8 cellular contexts compared by ENCODE assay signal in the genomic region with DNA sequence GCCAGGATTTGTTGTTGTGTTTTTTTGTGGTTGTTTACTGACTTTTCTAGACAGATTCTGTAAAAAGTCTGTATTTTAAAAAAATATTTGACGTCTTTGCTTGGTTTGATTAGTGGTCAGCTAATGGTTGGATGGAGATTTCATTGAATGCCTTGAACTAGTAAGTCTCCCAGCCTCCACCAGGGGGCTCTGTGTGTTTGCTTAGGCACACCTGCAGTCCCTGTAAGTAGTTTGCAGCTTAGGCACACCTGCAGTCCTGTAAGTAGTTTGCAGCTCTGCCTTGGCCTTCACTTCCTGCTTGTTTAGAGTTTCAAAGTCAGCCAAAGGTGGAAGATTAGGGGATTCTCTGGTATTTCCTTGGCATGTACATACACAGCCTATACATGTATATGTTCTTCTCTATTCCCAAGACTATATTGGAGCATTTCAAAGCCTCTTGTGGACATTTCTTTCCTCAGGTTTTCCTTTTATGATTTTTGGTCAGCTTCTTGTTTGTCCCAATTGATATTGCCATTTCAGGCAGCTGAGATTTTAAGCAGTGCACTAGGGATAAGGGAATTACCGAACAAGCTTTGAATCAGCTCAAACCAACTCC.
DNase-seq lines count a peak whose midpoint lies in the region; ATAC-seq and TF ChIP-seq lines count a peak whose summit lies in the region.

No MANE protein-coding gene starts in this region.

- H3K9me3 ChIP-seq in fibroblast of lung (ENCODE audit: control insufficient read depth, insufficient read depth, low read depth, low read length) (no peaks in the 10 kb centered on the region), aorta (ENCODE audit: control insufficient read depth, low read length) (no peaks in the 10 kb centered on the region)

- intact Hi-C loops in aorta (cut with DNase I), result no loop called here

- WGBS in aorta, 2 donors, result 87 to 91% methylated on average over 2 of the region's 2 CpGs

- H3K9ac ChIP-seq in fibroblast of lung (ENCODE audit: insufficient read depth, low read length), result no peak overlapping the region

- TF ChIP-seq CTCF in fibroblast of lung (conservative IDR thresholded peaks at IDR 0.05 in 1 of 2, IDR thresholded peaks at IDR 0.05 in 1 of 2; ENCODE audit: low read depth in 1 of 2, low read length in 2 of 2) (peak; percentile 48 to 77), omental fat pad (IDR thresholded peaks at IDR 0.05) (no peak)

- no peak overlapping the region for H3K4me2 ChIP-seq in fibroblast of lung (ENCODE audit: extremely low read depth, insufficient read depth, low read length)

- ATAC-seq in GM18870 (IDR thresholded peaks at IDR 0.05; ENCODE audit: unreplicated experiment) (peak; percentile 92), HG03066 (IDR thresholded peaks at IDR 0.05; ENCODE audit: low read depth, unreplicated experiment) (peak; percentile 93), omental fat pad (ENCODE audit: low FRiP score) (no peak), aorta (ENCODE audit: low FRiP score) (no peak)

- H3K4me1 ChIP-seq in fibroblast of lung (ENCODE audit: control insufficient read depth, extremely low read depth, insufficient read depth, low read length) (peaks cover 2% of the 10 kb centered on the region), aorta (ENCODE audit: control insufficient read depth in 1 of 2, insufficient read depth in 2 of 2, low read length in 2 of 2) (peaks cover 6 to 9% of the 10 kb centered on the region in 2 donors)

- H4K20me1 ChIP-seq in fibroblast of lung (ENCODE audit: control insufficient read depth, extremely low read depth, insufficient read depth, low read length), result no peaks in the 10 kb centered on the region

- H3K36me3 ChIP-seq in fibroblast of lung (ENCODE audit: control insufficient read depth, insufficient read depth, low read length) (no peaks in the 10 kb centered on the region), aorta (ENCODE audit: control insufficient read depth in 1 of 2, insufficient read depth in 2 of 2, low read length in 1 of 2) (no peaks in the 10 kb centered on the region)

- H3K4me3 ChIP-seq in fibroblast of lung (replicated peaks in 1 of 4; ENCODE audit: control extremely low read depth in 1 of 4, insufficient read depth in 1 of 4, low read depth in 3 of 4, low read length in 4 of 4) (no peak overlapping the region), aorta (ENCODE audit: low read length in 2 of 2) (no peak overlapping the region)

- H3K27me3 ChIP-seq in fibroblast of lung (ENCODE audit: control insufficient read depth, insufficient read depth, low read length) (no peaks in the 10 kb centered on the region), aorta (ENCODE audit: control insufficient read depth in 1 of 2, insufficient read depth in 2 of 2, low read length in 1 of 2) (no peaks in the 10 kb centered on the region)

- H2AFZ ChIP-seq in fibroblast of lung (ENCODE audit: low read length), result no peak overlapping the region

- peak; percentile 63 for DNase-seq in Ammon's horn (ENCODE audit: low spot score)
- DNase-seq in NOMO-1 treated with DMSO at 0.1 percent for 48 hours (lab: John Stamatoyannopoulos, UW; ENCODE audit: unreplicated experiment), result peak; percentile 39
- peak; percentile 55 for DNase-seq in activated T-cell treated with anti-CD3 and anti-CD28 coated beads for 1 hour (ENCODE audit: low read depth)
- DNase-seq in fibroblast of lung (ENCODE audit: low read depth in 2 of 2), result peak; percentile 41 to 53
- DNase-seq in omental fat pad (ENCODE audit: low spot score), result peak; percentile 35
- peak; percentile 57 to 81 for DNase-seq in aorta

- peaks cover 20% of the 10 kb centered on the region for H3K79me2 ChIP-seq in fibroblast of lung (ENCODE audit: control insufficient read depth, insufficient read depth, low read length)

- H3K27ac ChIP-seq in fibroblast of lung (ENCODE audit: insufficient read depth, low read length) (no peak overlapping the region), aorta (ENCODE audit: low read depth in 1 of 2, low read length in 2 of 2) (no peak overlapping the region)

Comparison
In these comparisons a context has a peak if more than half of its experiments do, and no peak if none do; other contexts are left out.
1. ATAC-seq: peak in GM18870 (single experiment) and HG03066 (single experiment); none in omental fat pad (single experiment) and aorta (single experiment).
2. CTCF ChIP-seq: peak in fibroblast of lung (2 of 2); none in omental fat pad (0 of 3).
3. Peak in every context shown above with its lines, with median percentiles within 50 percentile points of each other: DNase-seq.